In the genomic region with DNA sequence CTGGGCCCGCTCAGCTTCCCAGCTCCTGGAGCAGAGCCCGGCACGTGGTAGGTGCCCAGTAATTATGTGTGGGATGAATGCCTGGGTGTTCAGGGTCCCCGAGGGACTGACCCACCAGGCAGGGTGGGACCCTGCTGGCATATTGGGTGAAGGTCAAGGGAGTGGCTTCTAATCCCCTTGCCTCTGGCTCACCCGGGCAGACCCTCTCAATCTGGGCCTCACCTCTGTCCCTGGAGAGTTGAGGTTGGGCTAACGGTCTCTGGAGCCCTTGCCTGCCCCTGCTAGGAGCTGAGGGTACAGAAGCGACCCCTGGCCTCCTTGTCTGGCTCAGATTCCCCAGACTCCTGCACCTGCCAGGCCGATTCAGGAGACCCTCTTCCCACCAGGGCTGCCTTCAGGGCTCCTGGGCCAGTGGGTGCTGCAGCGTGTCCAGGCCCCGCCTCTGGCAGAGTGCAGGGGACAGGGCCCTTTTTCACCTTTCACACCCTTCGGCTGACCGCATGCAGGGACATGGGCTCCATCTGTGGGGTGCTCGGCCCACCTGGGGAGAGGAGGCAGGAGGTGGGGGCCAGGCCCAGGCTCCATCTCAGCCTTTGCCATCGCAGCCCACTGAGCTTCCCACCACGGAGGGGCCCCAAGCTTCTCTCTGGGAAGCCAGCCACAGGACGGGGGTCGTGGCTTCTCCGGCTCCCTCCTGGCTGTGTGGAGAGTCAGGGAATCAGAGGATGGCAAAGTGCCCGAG, we compare ENCODE assay signal across 30 cellular contexts. TPM values are rescaled to one million over a fixed set of nuclear protein-coding genes. Genes with fewer than 3 reads are reported as not detected.
DNase-seq lines count a peak whose midpoint lies in the region; ATAC-seq, FAIRE-seq and TF ChIP-seq lines count a peak whose summit lies in the region.
"Had no signal": no experiment of that assay in that cellular context is flagged by ENCODE, and none has a peak within 500 bp of the region (broad histone marks: within the 10 kb centered on the region; RNA-seq: fewer than 3 reads in every experiment).

No MANE protein-coding gene starts in this region.

- H3K4me3 ChIP-seq in heart right ventricle = no peak overlapping the region
- H3K4me3 ChIP-seq in H7 (ENCODE audit: insufficient read depth, low read depth, low read length) = no peak overlapping the region
- H3K4me3 ChIP-seq in H1 (ENCODE audit: extremely low read depth in 1 of 4, insufficient read depth in 2 of 4, low read depth in 3 of 4, low read length in 4 of 4) = no peak overlapping the region
- no peak overlapping the region for H3K4me3 ChIP-seq in stomach
- H3K4me3 ChIP-seq: lower lobe of right lung, mucosa of descending colon, SK-N-MC, thoracic aorta had no signal

- H3K9me3 ChIP-seq in heart right ventricle = no peaks in the 10 kb centered on the region
- H3K9me3 ChIP-seq in H1 (ENCODE audit: insufficient read depth in 2 of 2, low read depth in 1 of 2, low read length in 1 of 2) = no peaks in the 10 kb centered on the region
- H3K9me3 ChIP-seq in stomach = no peaks in the 10 kb centered on the region
- H3K9me3 ChIP-seq: Caco-2, lower lobe of right lung, mucosa of descending colon, thoracic aorta had no signal

- H3K4me1 ChIP-seq in heart right ventricle (peaks cover 3 to 37% (median 15%) of the 10 kb centered on the region in 9 donors), H1 (replicated peaks in 1 of 4; ENCODE audit: control insufficient read depth in 3 of 4, insufficient read depth in 4 of 4, low read length in 3 of 4) (peaks cover 5 to 12% (median 8%) of the 10 kb centered on the region in 4 experiments), stomach (peaks cover 9 to 26% (median 20%) of the 10 kb centered on the region in 4 donors)
- H3K4me1 ChIP-seq: parathyroid adenoma had no signal

- H3K56ac ChIP-seq in H1 (replicated peaks; ENCODE audit: insufficient read length, low read depth, low read length) = no peak overlapping the region

- CTCF ChIA-PET in H1 (lab: Charles Lee; ENCODE audit: partially characterized antibody) = interaction anchor here (1.0 to 2.4 kb wide), 14 partner anchors 9 to 383 kb away, joined by 3 to 11 read pairs (median 5); no protein-coding TSS in a partner anchor

- H2BK120ac ChIP-seq in H1 (replicated peaks; ENCODE audit: low read depth, low read length) = no peak overlapping the region

- H4K20me1 ChIP-seq in H1 (replicated peaks in 1 of 2; ENCODE audit: control insufficient read depth in 1 of 2, insufficient read depth in 2 of 2, low read length in 2 of 2) = no peaks in the 10 kb centered on the region

- DNase-seq in Right ventricle myocardium inferior (ENCODE audit: missing footprints) (peak; percentile 52), heart right ventricle (no peak), H7 (peak; percentile 32), H1 (ENCODE audit: low read depth in 1 of 2, low spot score in 2 of 2) (no peak), stomach (peak; percentile 15), AG08395 (ENCODE audit: low spot score) (no peak), nephron progenitor cell (no peak)
- DNase-seq: activated CD8-positive, alpha-beta memory T cell treated with anti-CD3 and anti-CD28 coated beads for 24 hours; activated effector memory CD4-positive, alpha-beta T cell treated with anti-CD3 and anti-CD28 coated beads, Interleukin-2, amount 50 U/mL, for 16 hours; brain microvascular endothelial cell; C1 segment of cervical spinal cord; Caco-2; GDM1; HCEC 1CT; islet precursor cell; lower lobe of right lung; NCI-H2081; NCI-H345; NCI-H748 treated with DMSO at 0.1 percent for 48 hours; RPMI8226; stimulated activated naive CD4-positive, alpha-beta T cell had no signal

- H3K4ac ChIP-seq in H1 (replicated peaks; ENCODE audit: insufficient read length, low read depth, low read length) = no peak overlapping the region

- no peak for TF ChIP-seq EP300 in H1 (IDR thresholded peaks at IDR 0.05; ENCODE audit: borderline replicate concordance in 1 of 2, low read depth in 2 of 2, low read length in 2 of 2)
- no peak for TF ChIP-seq EP300 in stomach (IDR thresholded peaks at IDR 0.05)

- H3K18ac ChIP-seq in H1 (ENCODE audit: extremely low read depth, low read length) = no peak overlapping the region

- H2AFZ ChIP-seq in H1 (ENCODE audit: low read length) = no peak overlapping the region
- H2AFZ ChIP-seq: parathyroid adenoma had no signal

- no peak overlapping the region for H3K23ac ChIP-seq in H1 (ENCODE audit: insufficient read length)

- TF ChIP-seq CTCF in heart right ventricle (IDR thresholded peaks at IDR 0.05) (no peak), H1 (IDR thresholded peaks at IDR 0.05; ENCODE audit: control extremely low read depth in 1 of 3, insufficient read depth in 1 of 3, low read depth in 1 of 3, low read length in 3 of 3) (no peak), stomach (IDR thresholded peaks at IDR 0.05) (no peak), nephron progenitor cell (IDR thresholded peaks at IDR 0.05) (no peak)

- no peaks in the 10 kb centered on the region for H3K36me3 Mint-ChIP-seq in nephron progenitor cell (ENCODE audit: low read depth)

- H4K91ac ChIP-seq in H1 (replicated peaks; ENCODE audit: insufficient read length, low read length) = no peak overlapping the region

- FAIRE-seq in H1 (lab: Jason Lieb, UNC) = no peak
- FAIRE-seq: endothelial cell of umbilical vein, GM19239 had no signal

- no peaks in the 10 kb centered on the region for H3K79me1 ChIP-seq in H1 (ENCODE audit: low read depth, low read length)

- H2BK12ac ChIP-seq in H1 (ENCODE audit: low read depth, low read length) = no peak overlapping the region

- H3K9ac ChIP-seq in H1 (replicated peaks in 1 of 4; ENCODE audit: extremely low read depth in 1 of 4, low read depth in 3 of 4, low read length in 3 of 4) = no peak overlapping the region
- H3K9ac ChIP-seq: parathyroid adenoma had no signal

- no peak overlapping the region for H4K5ac ChIP-seq in H1 (ENCODE audit: insufficient read length, low read depth, low read length)

- H3K27ac Mint-ChIP-seq in nephron progenitor cell = no peak overlapping the region
- H3K27ac Mint-ChIP-seq: activated CD4-positive, alpha-beta T cell treated with anti-CD3 and anti-CD28 coated beads for 36 hours; T-helper 1 cell treated with Interleukin-12 subunit alpha and Interleukin-12 subunit beta and Interleukin-4 antibody, amounts not matched to agents 30 μg/mL and 1 μg/mL, for 36 hours had no signal

- no peak for TF ChIP-seq RAD21 in H1 (IDR thresholded peaks at IDR 0.05 in 1 of 2, conservative IDR thresholded peaks at IDR 0.05 in 1 of 2; ENCODE audit: low read depth in 2 of 2, low read length in 2 of 2)

- H2AK5ac ChIP-seq in H1 (ENCODE audit: low read depth, low read length) = 0 out of 2 replicates have a peak overlapping the region, but pooled peaks have one; percentile 53

- no peaks in the 10 kb centered on the region for H3K9me3 Mint-ChIP-seq in nephron progenitor cell
- H3K9me3 Mint-ChIP-seq: T-helper 1 cell treated with Interleukin-12 subunit alpha and Interleukin-12 subunit beta and Interleukin-4 antibody, amounts not matched to agents 30 μg/mL and 1 μg/mL, for 36 hours had no signal

- no peak for ATAC-seq in Right ventricle myocardium inferior
- no peak for ATAC-seq in heart right ventricle
- ATAC-seq in GM19452 (IDR thresholded peaks at IDR 0.05; ENCODE audit: unreplicated experiment) = no peak
- ATAC-seq: activated CD4-positive, alpha-beta T cell treated with anti-CD3 and anti-CD28 coated beads for 36 hours; lower lobe of right lung; mucosa of descending colon had no signal

- H3K4me1 Mint-ChIP-seq in nephron progenitor cell = peaks cover 27% of the 10 kb centered on the region

- no peak overlapping the region for H3K4me2 ChIP-seq in H1 (ENCODE audit: insufficient read depth in 1 of 2, low read depth in 2 of 2, low read length in 2 of 2)

- H3K4me3 Mint-ChIP-seq in nephron progenitor cell = no peak overlapping the region
- H3K4me3 Mint-ChIP-seq: activated CD4-positive, alpha-beta T cell treated with anti-CD3 and anti-CD28 coated beads for 36 hours; T-helper 1 cell treated with Interleukin-12 subunit alpha and Interleukin-12 subunit beta and Interleukin-4 antibody, amounts not matched to agents 30 μg/mL and 1 μg/mL, for 36 hours had no signal

- H3K36me3 ChIP-seq in heart right ventricle (no peaks in the 10 kb centered on the region), H7 (replicated peaks; ENCODE audit: control insufficient read depth, insufficient read depth, low read length) (no peaks in the 10 kb centered on the region), H1 (ENCODE audit: control insufficient read depth in 2 of 4, insufficient read depth in 4 of 4, low read length in 3 of 4) (no peaks in the 10 kb centered on the region), stomach (no peaks in the 10 kb centered on the region)
- H3K36me3 ChIP-seq: brain microvascular endothelial cell, lower lobe of right lung, thoracic aorta had no signal

- peaks cover 9% of the 10 kb centered on the region for H3K23me2 ChIP-seq in H1 (ENCODE audit: low read depth, low read length)

- POLR2A ChIA-PET in H1 (lab: Charles Lee; ENCODE audit: partially characterized antibody) = interaction anchor here (0.6 kb wide), 1 partner anchor 268 kb away, joined by 3 read pairs; no protein-coding TSS in a partner anchor

- intact Hi-C loops in Right ventricle myocardium inferior (cut with DNase I) (no loop called here), heart right ventricle (cut with DNase I) (loop anchor here in 1 of 10 donors (10.0 kb wide), 1 partner anchor 53 kb away; no protein-coding TSS in a partner anchor), stomach (cut with DNase I; ENCODE audit: low total_unique reads) (no loop called here)

- TF ChIP-seq POLR2A in H1 (IDR thresholded peaks at IDR 0.05; ENCODE audit: control extremely low read depth in 1 of 2, low read depth in 2 of 2, low read length in 2 of 2) (no peak), stomach (IDR thresholded peaks at IDR 0.05) (no peak)

- H3K27me3 Mint-ChIP-seq in nephron progenitor cell (ENCODE audit: low read depth, poor library complexity) = peaks cover 7% of the 10 kb centered on the region
- H3K27me3 Mint-ChIP-seq: activated CD4-positive, alpha-beta T cell treated with anti-CD3 and anti-CD28 coated beads for 36 hours had no signal

- H3K27ac ChIP-seq in heart right ventricle = no peak overlapping the region
- no peak overlapping the region for H3K27ac ChIP-seq in H1 (ENCODE audit: low read depth, low read length)
- H3K27ac ChIP-seq in stomach = no peak overlapping the region
- H3K27ac ChIP-seq: brain microvascular endothelial cell, lower lobe of right lung, parathyroid adenoma, SK-N-MC, thoracic aorta had no signal

- no peaks in the 10 kb centered on the region for H3K27me3 ChIP-seq in heart right ventricle
- 0 out of 2 replicates have a peak, but pooled peaks cover 2% of the 10 kb centered on the region for H3K27me3 ChIP-seq in H7 (ENCODE audit: control insufficient read depth, insufficient read depth, low read length)
- no peaks in the 10 kb centered on the region for H3K27me3 ChIP-seq in H1 (replicated peaks in 1 of 4; ENCODE audit: control insufficient read depth in 3 of 4, extremely low read depth in 1 of 4, insufficient read depth in 3 of 4, low read length in 3 of 4)
- no peaks in the 10 kb centered on the region for H3K27me3 ChIP-seq in stomach
- H3K27me3 ChIP-seq: brain microvascular endothelial cell had no signal

- H4K8ac ChIP-seq in H1 (ENCODE audit: extremely low read depth, insufficient read depth, low read length) = peak overlapping the region; percentile 72; the same call in 1 of the 2 replicates

- peaks cover 0 to 9% of the 10 kb centered on the region in 2 experiments; a peak in 2 of 4 replicates for H3K79me2 ChIP-seq in H1 (ENCODE audit: control insufficient read depth in 1 of 2, insufficient read depth in 2 of 2, low read length in 2 of 2)
- H3K79me2 ChIP-seq: parathyroid adenoma had no signal

- no peak overlapping the region for H2BK5ac ChIP-seq in H1 (ENCODE audit: low read depth, low read length)

- H2BK20ac ChIP-seq in H1 (ENCODE audit: low read length) = no peak overlapping the region

- H2BK15ac ChIP-seq in H1 (ENCODE audit: low read length) = no peak overlapping the region; the same call in 1 of the 2 replicates

- WGBS in heart right ventricle, 2 donors = 82 to 84% methylated on average over 19 of the region's 19 CpGs
- WGBS in H1 (ENCODE audit: extremely low coverage in 1 of 2, insufficient coverage in 1 of 2, insufficient read length in 1 of 2, insufficient replicate concordance in 2 of 2, low coverage in 1 of 2, low lambda C conversion rate in 2 of 2, missing lambda C conversion rate in 1 of 2), 2 experiments = 90% methylated on average over 16 of the region's 19 CpGs; no CpG with 5 or more reads in 1 of the 2 experiments
- WGBS in stomach, 5 donors = 85 to 90% (median 89%) methylated on average over 16 to 19 of the region's 19 CpGs

- no peak overlapping the region for H3K14ac ChIP-seq in H1 (ENCODE audit: insufficient read length)

RNA-seq across cellular contexts. Expression of gene CTSD, which starts 3.8 kb away (rescaled TPM):
- total RNA-seq in Right ventricle myocardium inferior = 957 TPM
- total RNA-seq in heart right ventricle = 1,000 to 10,000 TPM in 2 of 10 donors, 100 to 1,000 TPM in 8; 501 to 1,070 (median 786) TPM
- polyA plus RNA-seq in heart right ventricle = 100 to 1,000 TPM; 431 to 976 TPM
- total RNA-seq in H7 (2014; rRNA removed; shearing (Covaris generic)) = 177 and 235 TPM in 2 replicates
- total RNA-seq in H1 (2021; fragmentation: NEBNext Ultra II Directional; extraction: Animal tissue kit (Norgen Biotek cat#: 25700)) = 169 and 182 TPM in 2 replicates
- 173 and 243 TPM in 2 replicates for polyA plus RNA-seq in H1 (2011; rRNA removed)
- 138 TPM for polyA plus RNA-seq in H1 (2011; cell fraction: cytosol; rRNA removed)
- polyA plus RNA-seq in H1 (2011; cell fraction: nucleus; rRNA removed) = 238 TPM
- 130 to 236 TPM (median 215 TPM) in 4 replicates for polyA plus RNA-seq in H1 (2012, experiment 1 of 2)
- 250 TPM for polyA plus RNA-seq in H1 (2012, experiment 2 of 2)
- 221 TPM for polyA plus RNA-seq in H1 (2013, experiment 1 of 2)
- 199 TPM for polyA plus RNA-seq in H1 (2013, experiment 2 of 2)
- polyA minus RNA-seq in H1 (2011; rRNA and poly(A)+ RNA removed) = 142 and 153 TPM in 2 replicates
- 129 TPM for polyA minus RNA-seq in H1 (2011; cell fraction: cytosol; rRNA and poly(A)+ RNA removed)
- polyA minus RNA-seq in H1 (2011; cell fraction: nucleus; rRNA and poly(A)+ RNA removed) = 94.0 TPM
- 100 to 1,000 TPM; 115 to 590 (median 210) TPM for total RNA-seq in stomach
- 100 to 1,000 TPM; 173 to 538 (median 529) TPM for polyA plus RNA-seq in stomach

RNA-seq across cellular contexts. Expression of gene IFITM10, which starts 17.2 kb away (rescaled TPM):
- total RNA-seq in Right ventricle myocardium inferior (0.92 TPM), heart right ventricle (1 to 10 TPM in 4 of 10 donors, under 1 TPM in 6; 0.18 to 2.4 (median 0.42) TPM), stomach (under 1 TPM in 1 of 5 donors, not detected in 4; 0.72 TPM)
- polyA plus RNA-seq in heart right ventricle (under 1 TPM; 0.07 to 0.80 TPM), H1 (2011; rRNA removed) (0.08 and 0.14 TPM in 2 replicates), stomach (1 to 10 TPM in 1 of 3 donors, under 1 TPM in 2; 0.19 to 1.1 (median 0.95) TPM)
- total RNA-seq in H7 (2014; rRNA removed; shearing (Covaris generic)) = 0.42 and 0.74 TPM in 2 replicates
- total RNA-seq in H1 (2021; fragmentation: NEBNext Ultra II Directional; extraction: Animal tissue kit (Norgen Biotek cat#: 25700)) = 0.22 and 0.23 TPM in 2 replicates
- polyA plus RNA-seq in H1 (2011; cell fraction: cytosol; rRNA removed) = 0.06 TPM
- polyA plus RNA-seq in H1 (2011; cell fraction: nucleus; rRNA removed) = 0.19 TPM
- polyA plus RNA-seq in H1 (2012, experiment 1 of 2) = 0.16 to 0.25 TPM (median 0.19 TPM) in 4 replicates
- not detected for polyA plus RNA-seq in H1 (2012, experiment 2 of 2)
- 0.10 TPM for polyA plus RNA-seq in H1 (2013, experiment 1 of 2)
- 0.06 TPM for polyA plus RNA-seq in H1 (2013, experiment 2 of 2)
- polyA minus RNA-seq in H1 (2011; rRNA and poly(A)+ RNA removed) = 0.16 TPM in 1 of 2 replicates, not detected in the other
- not detected for polyA minus RNA-seq in H1 (2011; cell fraction: cytosol; rRNA and poly(A)+ RNA removed)
- polyA minus RNA-seq in H1 (2011; cell fraction: nucleus; rRNA and poly(A)+ RNA removed) = not detected

Comparison
In these comparisons a context has a peak if more than half of its experiments do, and no peak if none do; other contexts are left out.
1. DNase-seq: peak in Right ventricle myocardium inferior (single experiment), H7 (single experiment) and stomach (single experiment); none in heart right ventricle (0 of 2), H1 (0 of 2), AG08395 (single experiment) and nephron progenitor cell (single experiment).